ENCODE assay signal across 16 cellular contexts in the genomic region with DNA sequence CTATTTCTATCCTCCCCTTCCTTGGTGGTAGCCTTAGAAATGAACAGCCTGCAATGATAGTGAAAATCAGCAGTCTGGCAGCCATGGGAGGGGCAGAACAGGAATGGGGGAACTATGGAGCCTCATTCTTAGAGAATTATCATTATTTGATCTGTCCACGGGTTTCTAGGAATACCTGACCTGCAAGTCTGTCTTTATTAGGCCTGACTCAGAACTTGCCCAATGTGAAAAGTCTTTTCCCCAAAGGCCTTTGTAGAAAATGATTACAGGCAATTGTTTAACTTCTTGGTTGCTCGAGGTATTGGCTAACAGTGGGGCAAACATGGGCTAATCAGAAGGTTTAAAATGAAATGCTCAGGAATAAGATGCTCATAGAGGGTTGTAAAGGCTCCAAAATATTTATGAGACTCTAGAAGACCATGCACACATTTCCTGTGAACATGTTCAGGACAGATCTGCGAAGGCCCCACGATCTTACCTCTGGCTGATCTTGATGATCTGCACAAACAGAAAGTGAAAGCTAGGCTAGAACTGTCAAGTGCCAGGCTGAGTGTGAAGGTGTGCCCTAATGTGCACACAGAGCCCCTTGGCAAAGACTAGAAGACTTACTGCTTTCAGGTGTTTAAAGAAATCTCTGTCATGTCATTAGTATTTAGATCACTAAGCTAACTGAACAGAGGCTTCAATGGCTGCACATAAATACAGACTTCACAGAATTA. TPM values are rescaled to one million over a fixed set of nuclear protein-coding genes. Genes with fewer than 3 reads are reported as not detected.
DNase-seq lines count a peak whose midpoint lies in the region; ATAC-seq lines count a peak whose summit lies in the region.
"Had no signal": no experiment of that assay in that cellular context is flagged by ENCODE, and none has a peak within 500 bp of the region (broad histone marks: within the 10 kb centered on the region; RNA-seq: fewer than 3 reads in every experiment).

No MANE protein-coding gene starts in this region.

- H3K27ac Mint-ChIP-seq in activated naive CD8-positive, alpha-beta T cell: peak overlapping the region; percentile 35
- H3K27ac Mint-ChIP-seq in naive thymus-derived CD8-positive, alpha-beta T cell: peak overlapping the region in 9 of 10 donors; percentile 5 to 59 (median 40)

- peak overlapping the region; percentile 24 for H3K4me3 Mint-ChIP-seq in activated naive CD8-positive, alpha-beta T cell
- H3K4me3 Mint-ChIP-seq in naive thymus-derived CD8-positive, alpha-beta T cell: peak overlapping the region in 9 of 10 donors; percentile 9 to 62 (median 49)

- peaks cover 26% of the 10 kb centered on the region for H3K36me3 Mint-ChIP-seq in activated naive CD8-positive, alpha-beta T cell
- H3K36me3 Mint-ChIP-seq in naive thymus-derived CD8-positive, alpha-beta T cell: peaks cover 0 to 18% (median 18%) of the 10 kb centered on the region in 3 donors

- POLR2A ChIA-PET in naive thymus-derived CD8-positive, alpha-beta T cell (lab: Charles Lee): no interaction called here

- H3K9me3 Mint-ChIP-seq in activated naive CD8-positive, alpha-beta T cell (ENCODE audit: low read depth): peaks cover 15% of the 10 kb centered on the region
- H3K9me3 Mint-ChIP-seq in naive thymus-derived CD8-positive, alpha-beta T cell: peaks cover 6 to 30% (median 13%) of the 10 kb centered on the region in 9 donors

- peak in 1 of 2 donors; percentile 67 for ATAC-seq in naive thymus-derived CD8-positive, alpha-beta T cell
- ATAC-seq in left cardiac atrium (no peak), GM21390 (IDR thresholded peaks at IDR 0.05; ENCODE audit: unreplicated experiment) (no peak)

- H3K4me1 Mint-ChIP-seq in activated naive CD8-positive, alpha-beta T cell (ENCODE audit: low read depth): peaks cover 22% of the 10 kb centered on the region
- peaks cover 5 to 14% (median 10%) of the 10 kb centered on the region in 4 donors for H3K4me1 Mint-ChIP-seq in naive thymus-derived CD8-positive, alpha-beta T cell

- H3K27me3 Mint-ChIP-seq in activated naive CD8-positive, alpha-beta T cell: no peaks in the 10 kb centered on the region
- no peaks in the 10 kb centered on the region for H3K27me3 Mint-ChIP-seq in naive thymus-derived CD8-positive, alpha-beta T cell

- DNase-seq in SIG-M5 treated with dmso at 0.1 percent for 504 hours (lab: John Stamatoyannopoulos, UW; ENCODE audit: unreplicated experiment) (peak; percentile 44), SIG-M5 (lab: John Stamatoyannopoulos, UW) (no peak), OCI-M1 (lab: John Stamatoyannopoulos, UW) (peak; percentile 50), left cardiac atrium (no peak), NCI-H524 (lab: John Stamatoyannopoulos, UW) (no peak)
- peak in 2 of 10 donors; percentile 14 to 28 for DNase-seq in naive thymus-derived CD8-positive, alpha-beta T cell
- DNase-seq: 8988T, activated gamma-delta T cell, cerebellar nuclear complex, COR-L47, hypothalamus, Kasumi-1, NCI-H2107, testis had no signal

- intact Hi-C loops in left cardiac atrium (cut with DNase I): no loop called here

RNA-seq across cellular contexts. Expression of a gene that starts 39.6 kb away (rescaled TPM):
- 1 to 10 TPM in 1 of 2 experiments, under 1 TPM in 1; 0.83 to 1.3 TPM for total RNA-seq in naive thymus-derived CD8-positive, alpha-beta T cell
- 1 to 10 TPM; 1.4 to 4.4 (median 1.7) TPM for polyA plus RNA-seq in naive thymus-derived CD8-positive, alpha-beta T cell
- under 1 TPM in 1 of 2 donors, not detected in 1; 0.15 TPM for total RNA-seq in left cardiac atrium

RNA-seq across cellular contexts. Expression of a gene that starts 50.9 kb away (rescaled TPM):
- not detected for total RNA-seq in naive thymus-derived CD8-positive, alpha-beta T cell
- polyA plus RNA-seq in naive thymus-derived CD8-positive, alpha-beta T cell: not detected
- total RNA-seq in left cardiac atrium: 1 to 10 TPM; 2.6 to 5.2 TPM

Comparison
In these comparisons a context has a peak if more than half of its experiments do, and no peak if none do; other contexts are left out.
1. DNase-seq: peak in SIG-M5 treated with dmso at 0.1 percent for 504 hours (single experiment) and OCI-M1 (single experiment); none in SIG-M5 (single experiment), left cardiac atrium (single experiment) and NCI-H524 (0 of 2).